8 cellular contexts compared by ENCODE assay signal in genomic region chr19:46861691-46862503, GRCh38. TPM values are rescaled to one million over a fixed set of nuclear protein-coding genes. Genes with fewer than 3 reads are reported as not detected.
A peak's percentile ranks its signal among the peaks of the same experiment; 100 is the strongest.
DNase-seq lines count a peak whose midpoint lies in the region; ATAC-seq and TF ChIP-seq lines count a peak whose summit lies in the region.

No MANE protein-coding gene starts in this region.

- H4K20me1 ChIP-seq in PC-9 (ENCODE audit: insufficient read depth) = peaks cover 15% of the 10 kb centered on the region

- H3K9me3 ChIP-seq in heart left ventricle (no peaks in the 10 kb centered on the region), PC-9 (ENCODE audit: insufficient read depth, low read depth) (no peaks in the 10 kb centered on the region), gastrocnemius medialis (no peaks in the 10 kb centered on the region)

- in situ Hi-C loops in gastrocnemius medialis (cut with MboI; ENCODE audit: low sequenced_read_pairs in 4 of 4) = loop anchor here in 1 of 4 donors (5.0 kb wide), 1 partner anchor 60 kb away; no protein-coding TSS in a partner anchor

- H3K27ac ChIP-seq in heart left ventricle = peak overlapping the region; percentile 96 to 100 (median 98)
- H3K27ac ChIP-seq in PC-9 = peak overlapping the region; percentile 19; the same call in 1 of the 2 replicates
- peak overlapping the region; percentile 94 to 100 (median 100) for H3K27ac ChIP-seq in gastrocnemius medialis

- peaks cover 62% of the 10 kb centered on the region for H3K79me2 ChIP-seq in PC-9 (ENCODE audit: low read depth)

- peaks cover 72% of the 10 kb centered on the region for H3F3A ChIP-seq in PC-9 (ENCODE audit: insufficient read depth, low read depth)

- POLR2A ChIA-PET in PC-9 (lab: Charles Lee; ENCODE audit: unreplicated experiment) = no interaction called here

- H3K4me3 ChIP-seq in heart left ventricle (peak overlapping the region; percentile 63 to 97 (median 87)), PC-9 (peak overlapping the region; percentile 79), fibroblast of pulmonary artery (replicated peaks; ENCODE audit: low read depth, low read length) (peak overlapping the region; percentile 83), gastrocnemius medialis (peak overlapping the region; percentile 71 to 98 (median 86))

- H3K4me2 ChIP-seq in PC-9 = peak overlapping the region; percentile 96

- ATAC-seq in heart left ventricle (no peak), left ventricle myocardium superior (no peak), gastrocnemius medialis (no peak), HG03342 (IDR thresholded peaks at IDR 0.05; ENCODE audit: unreplicated experiment) (no peak), left lobe of liver (no peak)

- no peaks in the 10 kb centered on the region for H3K27me3 ChIP-seq in heart left ventricle
- H3K27me3 ChIP-seq in PC-9 (ENCODE audit: insufficient read depth, low read depth) = no peaks in the 10 kb centered on the region
- no peaks in the 10 kb centered on the region for H3K27me3 ChIP-seq in gastrocnemius medialis

- TF ChIP-seq CTCF in heart left ventricle (IDR thresholded peaks at IDR 0.05) (no peak), PC-9 (conservative IDR thresholded peaks at IDR 0.05) (no peak), fibroblast of pulmonary artery (IDR thresholded peaks at IDR 0.05; ENCODE audit: low read length, missing control alignments) (no peak), gastrocnemius medialis (IDR thresholded peaks at IDR 0.05 in 4 of 5, conservative IDR thresholded peaks at IDR 0.05 in 1 of 5) (no peak)

- no peak for TF ChIP-seq POLR2A in heart left ventricle (IDR thresholded peaks at IDR 0.05)
- no peak for TF ChIP-seq POLR2A in gastrocnemius medialis (IDR thresholded peaks at IDR 0.05)

- BruUV-seq in PC-9 (replicated peaks; lab: Mats Ljungman, UMichigan) = no TSS peak

- intact Hi-C loops in heart left ventricle (cut with DNase I) = loop anchor here in 8 of 10 donors (1.0 to 10.0 kb wide), 8 partner anchors 40 to 243 kb away; no protein-coding TSS in a partner anchor
- intact Hi-C loops in left ventricle myocardium superior (cut with micrococcal nuclease) = no loop called here
- intact Hi-C loops in PC-9 (cut with micrococcal nuclease; ENCODE audit: unreplicated experiment) = loop anchor here (2.0 to 5.0 kb wide), 2 partner anchors 63 to 115 kb away; no protein-coding TSS in a partner anchor
- intact Hi-C loops in gastrocnemius medialis (cut with DNase I; ENCODE audit: low total_unique reads) = loop anchor here (2.0 kb wide), 1 partner anchor 65 kb away; no protein-coding TSS in a partner anchor

- 1 to 2% (median 1%) methylated on average over 19 of the region's 19 CpGs for WGBS in heart left ventricle, 4 donors

- H2AFZ ChIP-seq in PC-9 = no peak overlapping the region

- H3K9me2 ChIP-seq in PC-9 (ENCODE audit: insufficient read depth) = no peaks in the 10 kb centered on the region

- H3K36me3 ChIP-seq in heart left ventricle = no peaks in the 10 kb centered on the region
- H3K36me3 ChIP-seq in PC-9 (ENCODE audit: low read depth) = peaks cover 5% of the 10 kb centered on the region; the same call in 1 of the 2 replicates
- no peaks in the 10 kb centered on the region for H3K36me3 ChIP-seq in gastrocnemius medialis

- DNase-seq in heart left ventricle (peak in 3 of 5 donors; percentile 25 to 30 (median 25)), left ventricle myocardium superior (no peak), PC-9 (peak in 1 of 2 experiments; percentile 21), fibroblast of pulmonary artery (ENCODE audit: low read depth) (no peak), gastrocnemius medialis (no peak), left lobe of liver (ENCODE audit: low spot score) (no peak), NCI-H446 treated with DMSO at 0.1 percent for 48 hours (lab: John Stamatoyannopoulos, UW) (no peak)

- CTCF ChIA-PET in PC-9 (lab: Charles Lee) = interaction anchor here (0.5 kb wide), 1 partner anchor 16 kb away, joined by 6 read pairs; no protein-coding TSS in a partner anchor

- H3K4me1 ChIP-seq in heart left ventricle (peaks cover 5 to 69% (median 51%) of the 10 kb centered on the region in 12 donors), PC-9 (replicated peaks; ENCODE audit: insufficient read depth) (peaks cover 60% of the 10 kb centered on the region), gastrocnemius medialis (peaks cover 57 to 62% of the 10 kb centered on the region in 2 donors)

RNA-seq across cellular contexts. Expression of gene ARHGAP35, which starts 1.1 kb away (rescaled TPM):
- total RNA-seq in heart left ventricle (10 to 100 TPM; 59.5 to 91.0 (median 77.2) TPM), left ventricle myocardium superior (69.7 TPM), PC-9 (2021) (87.8 and 104 TPM in 2 replicates), gastrocnemius medialis (10 to 100 TPM; 16.1 to 43.6 (median 32.7) TPM), left lobe of liver (56.9 TPM)
- 10 to 100 TPM; 34.8 to 68.1 TPM for polyA plus RNA-seq in heart left ventricle

RNA-seq across cellular contexts. Expression of gene AP2S1, which starts 11.3 kb away (rescaled TPM):
- total RNA-seq in heart left ventricle = 100 to 1,000 TPM in 2 of 9 donors, 10 to 100 TPM in 7; 75.3 to 148 (median 84.5) TPM
- polyA plus RNA-seq in heart left ventricle = 100 to 1,000 TPM in 1 of 2 donors, 10 to 100 TPM in 1; 85.8 to 166 TPM
- total RNA-seq in left ventricle myocardium superior = 85.2 TPM
- total RNA-seq in PC-9 (2021) = 332 and 411 TPM in 2 replicates
- total RNA-seq in gastrocnemius medialis = 10 to 100 TPM; 42.7 to 94.1 (median 64.9) TPM
- total RNA-seq in left lobe of liver = 89.1 TPM

Comparison
In these comparisons a context has a peak if more than half of its experiments do, and no peak if none do; other contexts are left out.
1. DNase-seq: peak in heart left ventricle (3 of 5); none in left ventricle myocardium superior (single experiment), fibroblast of pulmonary artery (single experiment), gastrocnemius medialis (0 of 2), left lobe of liver (single experiment) and NCI-H446 treated with DMSO at 0.1 percent for 48 hours (single experiment).
2. H3K27ac ChIP-seq: peak in every context shown above with its lines; median percentile 100 in gastrocnemius medialis; 98 in heart left ventricle; 19 in PC-9.
3. Peak in every context shown above with its lines, with median percentiles within 50 percentile points of each other: H3K4me3 ChIP-seq.